ENCODE assay signal across 1 cellular context in genomic region chr20:36086767-36087166, GRCh38.
A peak's percentile ranks its signal among the peaks of the same experiment; 100 is the strongest.
TF ChIP-seq lines count a peak whose summit lies in the region.

No MANE protein-coding gene starts in this region.

TF ChIP-seq in K562, 482 proteins besides CTCF, POLR2A, EP300 and RAD21 (continued from another document and continues in another):
- TF ChIP-seq CEBPZ (IDR thresholded peaks at IDR 0.05; ENCODE audit: borderline replicate concordance, low read depth, low read length) (no peak), ZNF592 (IDR thresholded peaks at IDR 0.05) (no peak), RBM22 (IDR thresholded peaks at IDR 0.05; ENCODE audit: low read depth, low read length, poor library complexity, severe bottlenecking) (no peak), PTTG1 (tag; IDR thresholded peaks at IDR 0.05; ENCODE audit: low read depth) (no peak), ZFP1 (CRISPR knock-in tag; IDR thresholded peaks at IDR 0.05) (no peak), SOX6 (IDR thresholded peaks at IDR 0.05) (peak; percentile 65; the same call in 1 of the 2 replicates), KLF6 (CRISPR knock-in tag; IDR thresholded peaks at IDR 0.05; ENCODE audit: borderline replicate concordance) (no peak), ZNF277 (CRISPR knock-in tag; IDR thresholded peaks at IDR 0.05; ENCODE audit: borderline replicate concordance) (no peak), SPI1 (IDR thresholded peaks at IDR 0.05; ENCODE audit: borderline replicate concordance, low read depth, low read length) (no peak), RAD51 (IDR thresholded peaks at IDR 0.05; ENCODE audit: borderline replicate concordance, low read depth) (no peak), SP1 (CRISPR knock-in tag; IDR thresholded peaks at IDR 0.05) (no peak), CBFA2T3 (IDR thresholded peaks at IDR 0.05) (peak; percentile 46; the same call in 1 of the 2 replicates), PHF8 (IDR thresholded peaks at IDR 0.05; ENCODE audit: borderline replicate concordance, low read length) (no peak), ZFP91 (CRISPR knock-in tag; IDR thresholded peaks at IDR 0.05) (no peak), NCOA6 (IDR thresholded peaks at IDR 0.05) (no peak), HMG20A (CRISPR knock-in tag; conservative IDR thresholded peaks at IDR 0.05) (no peak), LCOR (CRISPR knock-in tag; IDR thresholded peaks at IDR 0.05) (no peak), MLLT1 (IDR thresholded peaks at IDR 0.05) (no peak), GABPB1 (CRISPR knock-in tag; IDR thresholded peaks at IDR 0.05) (no peak), ZNF23 (CRISPR knock-in tag; IDR thresholded peaks at IDR 0.05) (no peak), PTBP1 (IDR thresholded peaks at IDR 0.05; ENCODE audit: low read depth, low read length) (no peak), SIN3B (IDR thresholded peaks at IDR 0.05; ENCODE audit: low read depth) (no peak), SIX5 (IDR thresholded peaks at IDR 0.05; ENCODE audit: borderline replicate concordance in 1 of 2, insufficient read depth in 1 of 2, low read depth in 1 of 2, low read length in 2 of 2) (no peak), PRPF4 (IDR thresholded peaks at IDR 0.05; ENCODE audit: insufficient read depth, low read depth, low read length, poor library complexity, severe bottlenecking) (no peak), ZNF318 (IDR thresholded peaks at IDR 0.05; ENCODE audit: borderline replicate concordance in 1 of 2, low read depth in 1 of 2) (no peak), BHLHE40 (IDR thresholded peaks at IDR 0.05; ENCODE audit: low read length) (0 out of 2 replicates have a peak, but pooled peaks have one; percentile 14), RCOR1 (IDR thresholded peaks at IDR 0.05; ENCODE audit: borderline replicate concordance in 1 of 2, low read depth in 2 of 2, low read length in 2 of 2) (peak in 1 of 2 experiments; percentile 89; a peak in 2 of 4 replicates), ZBTB26 (CRISPR knock-in tag; IDR thresholded peaks at IDR 0.05) (no peak), CHD1 (IDR thresholded peaks at IDR 0.05; ENCODE audit: low read length) (no peak), SRSF3 (IDR thresholded peaks at IDR 0.05; ENCODE audit: insufficient read depth, low read length) (no peak), TRIM28 (IDR thresholded peaks at IDR 0.05) (no peak), HDAC2 (IDR thresholded peaks at IDR 0.05) (no peak), FOXA3 (CRISPR knock-in tag; conservative IDR thresholded peaks at IDR 0.05 in 1 of 2, IDR thresholded peaks at IDR 0.05 in 1 of 2) (no peak; a peak in 1 of 4 replicates), EP400 (IDR thresholded peaks at IDR 0.05) (no peak), ZNF644 (tag; IDR thresholded peaks at IDR 0.05; ENCODE audit: low read depth) (no peak), YY1 (IDR thresholded peaks at IDR 0.05; ENCODE audit: borderline replicate concordance in 1 of 3, control insufficient read depth in 1 of 3, extremely low read depth in 1 of 3, insufficient read depth in 3 of 3, insufficient read length in 1 of 3, insufficient replicate concordance in 2 of 3, low read depth in 1 of 3, low read length in 2 of 3) (no peak), FOXK1 (CRISPR knock-in tag; IDR thresholded peaks at IDR 0.05; ENCODE audit: borderline replicate concordance) (no peak)
